24 cellular contexts compared by ENCODE assay signal in the genomic region with DNA sequence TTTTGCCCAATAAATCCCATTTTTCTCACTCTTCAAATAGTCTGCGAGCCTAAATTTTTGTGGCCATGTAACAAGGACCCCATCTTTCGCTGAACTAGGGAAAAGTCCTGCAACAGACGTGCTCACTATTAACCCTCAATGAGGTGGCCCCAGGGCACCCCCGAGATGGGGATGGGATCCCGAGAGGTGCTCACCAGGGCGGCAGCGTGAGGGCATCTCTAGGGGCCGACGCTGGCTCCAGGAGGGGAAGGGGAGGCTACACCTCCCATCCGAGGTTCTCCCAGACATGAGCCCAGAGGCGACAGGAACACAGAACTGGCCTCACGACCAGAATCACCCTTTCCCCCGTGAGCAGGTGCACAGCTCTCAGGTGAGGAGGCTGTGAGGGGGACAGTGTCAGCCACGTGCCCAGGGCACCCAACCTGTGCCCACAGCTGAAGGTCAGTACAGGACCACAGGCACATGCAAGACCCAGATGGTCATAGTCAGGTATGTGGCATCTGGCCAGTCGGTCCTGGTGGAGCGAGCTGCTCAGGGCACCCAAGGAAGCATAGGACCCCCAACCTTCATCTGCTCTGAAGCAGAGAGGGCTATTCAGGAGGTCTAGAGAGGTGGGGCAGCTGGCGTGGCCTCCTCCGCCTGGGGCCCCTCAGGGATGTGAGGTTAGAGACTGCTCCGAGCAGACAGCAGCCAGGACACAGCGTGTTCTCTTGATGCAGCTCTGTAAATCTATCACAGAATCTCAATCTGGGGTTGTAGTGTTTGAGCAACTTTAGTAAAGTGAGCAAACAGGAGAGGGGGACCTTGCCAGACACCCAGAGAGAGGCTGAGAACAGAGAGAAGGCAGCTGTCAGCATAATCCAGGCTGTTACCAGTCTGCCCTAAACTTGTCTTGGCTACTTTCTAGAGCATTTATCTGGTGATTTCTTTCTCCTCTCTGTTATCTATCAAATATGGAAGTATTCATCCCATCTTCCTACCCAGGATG.
DNase-seq lines count a peak whose midpoint lies in the region; ATAC-seq and TF ChIP-seq lines count a peak whose summit lies in the region.
"Had no signal": no experiment of that assay in that cellular context is flagged by ENCODE, and none has a peak within 500 bp of the region (broad histone marks: within the 10 kb centered on the region; RNA-seq: fewer than 3 reads in every experiment).

No MANE protein-coding gene starts in this region.

- H3K27me3 ChIP-seq in RWPE2 (ENCODE audit: insufficient read depth, poor library complexity, severe bottlenecking) (no peaks in the 10 kb centered on the region), left lung (no peaks in the 10 kb centered on the region), sigmoid colon (no peaks in the 10 kb centered on the region), tibial artery (no peaks in the 10 kb centered on the region)
- no peaks in the 10 kb centered on the region for H3K27me3 ChIP-seq in CD4-positive, alpha-beta T cell (ENCODE audit: control insufficient read depth, insufficient read depth, low read length)
- H3K27me3 ChIP-seq: suprapubic skin had no signal

- no peak for TF ChIP-seq CTCF in C4-2B (conservative IDR thresholded peaks at IDR 0.05)
- TF ChIP-seq CTCF in RWPE2 (IDR thresholded peaks at IDR 0.05; ENCODE audit: poor library complexity, severe bottlenecking), result no peak
- no peak for TF ChIP-seq CTCF in left lung (IDR thresholded peaks at IDR 0.05)
- TF ChIP-seq CTCF in sigmoid colon (IDR thresholded peaks at IDR 0.05), result no peak
- TF ChIP-seq CTCF in tibial artery (IDR thresholded peaks at IDR 0.05), result no peak
- TF ChIP-seq CTCF in CD4-positive, alpha-beta T cell (IDR thresholded peaks at IDR 0.05), result no peak

- no peak for TF ChIP-seq POLR2A in sigmoid colon (IDR thresholded peaks at IDR 0.05)

- ATAC-seq in RWPE2 (ENCODE audit: low read depth) (no peak), left lung (peak; percentile 29)
- no peak for ATAC-seq in CD4-positive, alpha-beta T cell (ENCODE audit: poor library complexity)
- ATAC-seq: natural killer cell treated with Interleukin-12 subunit alpha and Interleukin-12 subunit beta and Interleukin-15 and Interleukin-18, amount 100 ng/mL, for 72 hours had no signal

- POLR2A ChIA-PET in CD4-positive, alpha-beta T cell (lab: Charles Lee), result no interaction called here

- DNase-seq in RWPE2 (ENCODE audit: low spot score), result no peak
- no peak for DNase-seq in left lung
- DNase-seq in sigmoid colon, result peak; percentile 57
- no peak for DNase-seq in HuH-7 (ENCODE audit: low spot score)
- DNase-seq in tibial artery, result no peak
- no peak for DNase-seq in retina
- DNase-seq in CD4-positive, alpha-beta T cell, result no peak
- DNase-seq: activated CD4-positive, alpha-beta T cell treated with anti-CD3 and anti-CD28 coated beads, Interleukin-2, amount 10 ng/mL, durations not matched to agents 24 days and 14 days; aorta; C1 segment of cervical spinal cord; Calu3; DND-41; H7; Kasumi-1; NCI-H187; NCI-H2227 treated with DMSO at 0.1 percent for 48 hours; NCI-H748 treated with DMSO at 0.1 percent for 48 hours; stimulated activated CD4-positive, alpha-beta T cell treated with anti-CD3 and anti-CD28 coated beads, Interleukin-1b, Interleukin-23, amount 100 ng/mL, for 48 hours had no signal

- no peaks in the 10 kb centered on the region for H3K9me3 Mint-ChIP-seq in CD4-positive, alpha-beta T cell
- H3K9me3 Mint-ChIP-seq: activated CD4-positive, alpha-beta T cell treated with anti-CD3 and anti-CD28 coated beads, Interleukin-2, amount 10 ng/mL, durations not matched to agents 24 days and 14 days; activated naive CD4-positive, alpha-beta T cell treated with anti-CD3 and anti-CD28 coated beads, Interleukin-2, amount 50 U/mL, for 24 hours; central memory CD8-positive, alpha-beta T cell; natural killer cell treated with Interleukin-12 subunit alpha and Interleukin-12 subunit beta and Interleukin-15 and Interleukin-18, amount 100 ng/mL, for 72 hours had no signal

- H3K4me1 Mint-ChIP-seq in CD4-positive, alpha-beta T cell (ENCODE audit: low read depth), result no peaks in the 10 kb centered on the region
- H3K4me1 Mint-ChIP-seq: activated CD4-positive, alpha-beta T cell treated with anti-CD3 and anti-CD28 coated beads, Interleukin-2, amount 10 ng/mL, durations not matched to agents 24 days and 14 days; activated naive CD4-positive, alpha-beta T cell treated with anti-CD3 and anti-CD28 coated beads, Interleukin-2, amount 50 U/mL, for 24 hours; central memory CD8-positive, alpha-beta T cell had no signal

- H3K9me3 ChIP-seq in RWPE2 (ENCODE audit: severe bottlenecking), result no peaks in the 10 kb centered on the region
- H3K9me3 ChIP-seq in left lung, result no peaks in the 10 kb centered on the region
- H3K9me3 ChIP-seq in sigmoid colon, result no peaks in the 10 kb centered on the region
- no peaks in the 10 kb centered on the region for H3K9me3 ChIP-seq in tibial artery
- no peaks in the 10 kb centered on the region for H3K9me3 ChIP-seq in CD4-positive, alpha-beta T cell (ENCODE audit: control insufficient read depth, low read length)
- H3K9me3 ChIP-seq: suprapubic skin had no signal

- WGBS in sigmoid colon, 2 donors, result 89% methylated on average over 20 of the region's 20 CpGs

- no peaks in the 10 kb centered on the region for H3K36me3 Mint-ChIP-seq in CD4-positive, alpha-beta T cell (ENCODE audit: low read depth)
- H3K36me3 Mint-ChIP-seq: activated naive CD4-positive, alpha-beta T cell treated with anti-CD3 and anti-CD28 coated beads, Interleukin-2, amount 50 U/mL, for 24 hours; natural killer cell treated with Interleukin-12 subunit alpha and Interleukin-12 subunit beta and Interleukin-15 and Interleukin-18, amount 100 ng/mL, for 72 hours had no signal

- intact Hi-C loops in left lung (cut with DNase I), result no loop called here
- intact Hi-C loops in sigmoid colon (cut with DNase I), result no loop called here
- intact Hi-C loops in tibial artery (cut with DNase I; ENCODE audit: low total_unique reads), result no loop called here
- intact Hi-C loops in CD4-positive, alpha-beta T cell (cut with DNase I, micrococcal nuclease), result no loop called here

- TF ChIP-seq EP300 in sigmoid colon (IDR thresholded peaks at IDR 0.05), result no peak

- no peak overlapping the region for H3K4me3 ChIP-seq in RWPE2 (ENCODE audit: severe bottlenecking)
- H3K4me3 ChIP-seq in left lung, result no peak overlapping the region
- no peak overlapping the region for H3K4me3 ChIP-seq in sigmoid colon
- no peak overlapping the region for H3K4me3 ChIP-seq in tibial artery
- H3K4me3 ChIP-seq: suprapubic skin had no signal

- H3K36me3 ChIP-seq in RWPE2 (ENCODE audit: low read depth) (peaks cover 58% of the 10 kb centered on the region), left lung (peaks cover 0 to 20% of the 10 kb centered on the region in 2 donors), sigmoid colon (peaks cover 19 to 63% (median 43%) of the 10 kb centered on the region in 4 donors), tibial artery (peaks cover 52 to 84% (median 65%) of the 10 kb centered on the region in 3 donors)

- H3K27ac ChIP-seq in C4-2B, result peak overlapping the region; percentile 6; the same call in 1 of the 2 replicates
- peak overlapping the region; percentile 11 for H3K27ac ChIP-seq in RWPE2 (ENCODE audit: poor library complexity, severe bottlenecking)
- no peak overlapping the region for H3K27ac ChIP-seq in left lung
- H3K27ac ChIP-seq in sigmoid colon, result peak overlapping the region in 2 of 4 donors; percentile 25 to 47
- H3K27ac ChIP-seq in tibial artery, result no peak overlapping the region
- H3K27ac ChIP-seq in CD4-positive, alpha-beta T cell (ENCODE audit: low read depth, low read length), result no peak overlapping the region
- H3K27ac ChIP-seq: suprapubic skin, VCaP had no signal

- H3K27me3 Mint-ChIP-seq in CD4-positive, alpha-beta T cell, result no peaks in the 10 kb centered on the region
- H3K27me3 Mint-ChIP-seq: activated CD4-positive, alpha-beta T cell treated with anti-CD3 and anti-CD28 coated beads, Interleukin-2, amount 10 ng/mL, durations not matched to agents 24 days and 14 days; activated naive CD4-positive, alpha-beta T cell treated with anti-CD3 and anti-CD28 coated beads, Interleukin-2, amount 50 U/mL, for 24 hours; central memory CD8-positive, alpha-beta T cell had no signal

- H3K4me1 ChIP-seq in RWPE2 (ENCODE audit: insufficient read depth, poor library complexity, severe bottlenecking) (peaks cover 12% of the 10 kb centered on the region), left lung (no peaks in the 10 kb centered on the region), sigmoid colon (peaks cover 0 to 30% (median 15%) of the 10 kb centered on the region in 4 donors), tibial artery (peaks cover 0 to 8% (median 0%) of the 10 kb centered on the region in 4 donors)
- H3K4me1 ChIP-seq: suprapubic skin had no signal

- no peak overlapping the region for H3K27ac Mint-ChIP-seq in CD4-positive, alpha-beta T cell
- H3K27ac Mint-ChIP-seq: activated CD4-positive, alpha-beta T cell treated with anti-CD3 and anti-CD28 coated beads, Interleukin-2, amount 10 ng/mL, durations not matched to agents 24 days and 14 days; activated naive CD4-positive, alpha-beta T cell treated with anti-CD3 and anti-CD28 coated beads, Interleukin-2, amount 50 U/mL, for 24 hours; natural killer cell treated with Interleukin-12 subunit alpha and Interleukin-12 subunit beta and Interleukin-15 and Interleukin-18, amount 100 ng/mL, for 72 hours had no signal

- CTCF ChIA-PET in CD4-positive, alpha-beta T cell (lab: Charles Lee), result no interaction called here

- H3K4me3 Mint-ChIP-seq in CD4-positive, alpha-beta T cell, result no peak overlapping the region
- H3K4me3 Mint-ChIP-seq: activated CD4-positive, alpha-beta T cell treated with anti-CD3 and anti-CD28 coated beads, Interleukin-2, amount 10 ng/mL, durations not matched to agents 24 days and 14 days; activated naive CD4-positive, alpha-beta T cell treated with anti-CD3 and anti-CD28 coated beads, Interleukin-2, amount 50 U/mL, for 24 hours; central memory CD8-positive, alpha-beta T cell; natural killer cell treated with Interleukin-12 subunit alpha and Interleukin-12 subunit beta and Interleukin-15 and Interleukin-18, amount 100 ng/mL, for 72 hours had no signal

Comparison
In these comparisons a context has a peak if more than half of its experiments do, and no peak if none do; other contexts are left out.
1. H3K27ac ChIP-seq: peak in C4-2B (single experiment) and RWPE2 (single experiment); none in left lung (0 of 2), tibial artery (0 of 2) and CD4-positive, alpha-beta T cell (single experiment).